12 cellular contexts compared by ENCODE assay signal in the genomic region with DNA sequence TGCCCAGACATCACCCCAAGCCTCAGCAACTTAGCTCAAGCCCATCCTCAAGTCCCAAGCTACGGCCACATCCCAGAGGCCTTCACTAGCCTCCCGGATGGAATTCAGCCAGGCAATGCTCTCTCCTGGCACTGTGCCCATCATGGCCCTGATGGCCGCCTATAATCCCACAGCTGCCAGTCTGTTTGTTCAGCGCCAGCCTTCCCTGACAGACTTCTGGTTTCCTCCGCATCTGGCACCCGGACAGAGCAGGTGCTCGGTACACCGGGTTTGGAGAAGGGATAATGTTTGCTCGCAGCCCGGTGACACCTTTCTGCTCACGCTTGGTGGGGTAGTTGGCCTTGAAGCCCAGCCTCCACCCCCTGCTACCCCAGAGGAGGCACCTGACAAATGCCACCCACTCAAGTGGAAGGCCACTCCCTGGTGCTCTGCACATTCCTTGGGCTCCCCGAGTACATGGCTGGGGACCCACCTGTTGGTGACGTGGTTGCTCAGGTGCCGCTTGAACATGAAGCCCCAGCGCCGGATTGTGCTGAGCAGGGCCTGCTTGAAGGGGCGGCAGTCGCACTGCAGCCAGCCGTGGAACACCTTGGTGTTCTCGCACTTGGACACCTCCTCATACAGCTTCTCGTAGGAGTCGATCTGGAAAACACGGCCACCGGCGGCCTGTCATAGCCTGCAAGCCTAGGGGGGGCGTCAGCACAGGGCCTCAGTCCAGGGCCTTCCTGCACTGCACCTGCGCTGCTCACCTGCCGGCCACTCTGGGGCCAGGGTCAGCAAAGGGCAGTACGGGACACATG. TPM values are rescaled to one million over a fixed set of nuclear protein-coding genes. Genes with fewer than 3 reads are reported as not detected.
DNase-seq lines count a peak whose midpoint lies in the region; ATAC-seq and TF ChIP-seq lines count a peak whose summit lies in the region.
"Had no signal": no experiment of that assay in that cellular context is flagged by ENCODE, and none has a peak within 500 bp of the region (broad histone marks: within the 10 kb centered on the region; RNA-seq: fewer than 3 reads in every experiment).

No MANE protein-coding gene starts in this region.

- no peak overlapping the region for H3K4me3 ChIP-seq in sigmoid colon

- no peak for ATAC-seq in GM19455 (IDR thresholded peaks at IDR 0.05; ENCODE audit: unreplicated experiment)

- WGBS in sigmoid colon, 2 donors = 25 to 83% methylated on average over 29 of the region's 29 CpGs

- no peak for TF ChIP-seq CTCF in sigmoid colon (IDR thresholded peaks at IDR 0.05)

- no peak for TF ChIP-seq POLR2A in sigmoid colon (IDR thresholded peaks at IDR 0.05)

- H3K27me3 ChIP-seq in sigmoid colon = no peaks in the 10 kb centered on the region

- H3K4me1 ChIP-seq in sigmoid colon = peaks cover 0 to 3% (median 0%) of the 10 kb centered on the region in 4 donors

- peak; percentile 98 for DNase-seq in DMS53 treated with DMSO at 0.1 percent for 48 hours (lab: John Stamatoyannopoulos, UW; ENCODE audit: unreplicated experiment)
- DNase-seq in NCI-H2107 (lab: John Stamatoyannopoulos, UW) = peak; percentile 58
- DNase-seq in SHP77 treated with DMSO at 0.1 percent for 48 hours (lab: John Stamatoyannopoulos, UW) = peak; percentile 99
- DNase-seq in middle frontal gyrus (ENCODE audit: extremely low spot score, low spot score) = peak; percentile 18
- DNase-seq in sigmoid colon = no peak
- no peak for DNase-seq in activated T-cell treated with anti-CD3 and anti-CD28 coated beads, Interleukin-2, amount 50 U/mL, for 1 hour
- DNase-seq in GM03348 (ENCODE audit: low spot score) = no peak
- DNase-seq: activated CD4-positive, alpha-beta T cell treated with anti-CD3 and anti-CD28 coated beads, Interleukin-2, amount 50 U/mL, for 1 hour; activated naive CD4-positive, alpha-beta T cell treated with Interleukin-2 at 50 U/mL for 16 hours; NCI-H226 had no signal

- TF ChIP-seq EP300 in sigmoid colon (IDR thresholded peaks at IDR 0.05) = no peak

- no peak overlapping the region for H3K27ac ChIP-seq in sigmoid colon

- H3K36me3 ChIP-seq in sigmoid colon = no peaks in the 10 kb centered on the region

- intact Hi-C loops in sigmoid colon (cut with DNase I) = no loop called here

- H3K9me3 ChIP-seq in sigmoid colon = no peaks in the 10 kb centered on the region

RNA-seq across cellular contexts. Expression of gene DNAH17, which starts 47.1 kb away (rescaled TPM):
- total RNA-seq in sigmoid colon = under 1 TPM in 3 of 4 donors, not detected in 1; 0.16 to 0.68 (median 0.36) TPM
- under 1 TPM in 1 of 3 donors, not detected in 2; 0.07 TPM for polyA plus RNA-seq in sigmoid colon
- total RNA-seq: fibroblast of lung had no signal
- polyA plus RNA-seq: fibroblast of lung had no signal

Comparison
In these comparisons a context has a peak if more than half of its experiments do, and no peak if none do; other contexts are left out.
1. DNase-seq: peak in DMS53 treated with DMSO at 0.1 percent for 48 hours (single experiment), NCI-H2107 (single experiment), SHP77 treated with DMSO at 0.1 percent for 48 hours (single experiment) and middle frontal gyrus (single experiment); none in sigmoid colon (single experiment), activated T-cell treated with anti-CD3 and anti-CD28 coated beads, Interleukin-2, amount 50 U/mL, for 1 hour (single experiment) and GM03348 (single experiment).